In the genomic region with DNA sequence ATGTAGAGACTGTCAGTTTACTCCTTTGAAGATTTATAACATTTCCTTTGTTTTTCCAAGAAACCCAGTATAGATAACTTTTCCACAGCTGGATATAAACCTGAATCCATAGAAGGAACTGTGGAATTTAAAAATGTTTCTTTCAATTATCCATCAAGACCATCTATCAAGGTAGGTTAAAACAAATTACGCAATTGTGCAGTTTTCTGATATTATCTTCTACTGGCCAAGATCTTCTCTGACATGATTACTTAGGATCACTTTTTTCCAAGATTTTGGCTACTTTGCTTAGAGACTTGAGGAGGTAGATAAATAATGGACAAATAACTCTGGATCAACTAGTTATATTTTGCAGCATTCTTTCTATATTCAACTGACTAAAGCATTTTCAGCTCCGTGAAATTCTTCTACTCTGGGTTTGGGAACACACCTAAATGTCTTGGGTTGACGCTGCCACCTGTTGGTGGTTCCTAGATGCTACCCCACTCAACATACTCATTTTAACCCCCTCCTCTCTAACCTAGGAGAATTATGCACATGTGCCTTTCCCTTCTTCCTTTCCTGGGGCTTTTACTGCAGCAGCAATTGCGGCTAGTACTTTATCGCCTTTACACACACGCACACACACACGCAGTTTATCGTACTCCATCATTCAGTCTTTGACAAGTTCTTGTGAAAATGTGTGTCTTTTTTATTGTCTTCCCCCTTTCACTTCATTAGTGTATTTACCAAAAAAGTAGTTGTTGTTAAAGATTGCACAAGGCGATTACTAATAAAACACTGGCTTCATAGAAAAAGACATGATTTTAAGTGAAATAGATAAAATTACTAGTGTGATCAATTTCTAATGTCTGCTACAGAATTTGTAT, we compare ENCODE assay signal across 8 cellular contexts. TPM values are rescaled to one million over a fixed set of nuclear protein-coding genes. Genes with fewer than 3 reads are reported as not detected.
DNase-seq lines count a peak whose midpoint lies in the region; ATAC-seq and TF ChIP-seq lines count a peak whose summit lies in the region.

No MANE protein-coding gene starts in this region.

- H3K36me3 Mint-ChIP-seq in WTC11 (no peaks in the 10 kb centered on the region), neural crest cell (ENCODE audit: low read depth) (no peaks in the 10 kb centered on the region)

- H3K27ac Mint-ChIP-seq in WTC11 (no peak overlapping the region), neural crest cell (ENCODE audit: unreplicated experiment) (no peak overlapping the region)

- peaks cover 48% of the 10 kb centered on the region for H3K4me1 Mint-ChIP-seq in WTC11
- H3K4me1 Mint-ChIP-seq in neural crest cell = no peaks in the 10 kb centered on the region

- CTCF ChIA-PET in WTC11 (lab: Charles Lee) = interaction anchor here (0.6 to 1.1 kb wide), 8 partner anchors 13 to 934 kb away, joined by 3 to 5 read pairs (median 3); no protein-coding TSS in a partner anchor

- in situ Hi-C loops in KBM-7 (cut with MboI; ENCODE audit: low pct_unique_long_range_greater_than_20kb, low sequenced_read_pairs) = no loop called here

- intact Hi-C loops in sciatic nerve (cut with DNase I) = no loop called here

- 0 out of 2 replicates have a peak overlapping the region, but pooled peaks have one; percentile 5 for H3K4me3 Mint-ChIP-seq in WTC11
- no peak overlapping the region for H3K4me3 Mint-ChIP-seq in neural crest cell

- H3K27me3 Mint-ChIP-seq in WTC11 (ENCODE audit: low read depth) = peaks cover 60% of the 10 kb centered on the region
- peaks cover 6% of the 10 kb centered on the region for H3K27me3 Mint-ChIP-seq in neural crest cell (ENCODE audit: low read depth)

- TF ChIP-seq CTCF in WTC11 (IDR thresholded peaks at IDR 0.05) = peak; percentile 63; the same call in 1 of the 2 replicates
- TF ChIP-seq CTCF in neural crest cell (conservative IDR thresholded peaks at IDR 0.05) = peak; percentile 65

- ATAC-seq in WTC11 (peak; percentile 96), sciatic nerve (no peak), HG02759 (IDR thresholded peaks at IDR 0.05; ENCODE audit: unreplicated experiment) (no peak)

- POLR2A ChIA-PET in WTC11 (lab: Charles Lee) = no interaction called here

- peak; percentile 6 for DNase-seq in stimulated activated CD4-positive, alpha-beta T cell treated with anti-CD3 and anti-CD28 coated beads, Interleukin-15, amount 100 ng/mL, for 24 hours
- DNase-seq in stimulated activated CD4-positive, alpha-beta T cell treated with anti-CD3 and anti-CD28 coated beads, Interleukin-1b, Interleukin-23, amount 100 ng/mL, for 48 hours = no peak
- DNase-seq in KBM-7 = peak; percentile 69
- DNase-seq in WTC11 (ENCODE audit: low spot score) = peak; percentile 65
- DNase-seq in neural crest cell (ENCODE audit: low read depth, low spot score) = peak; percentile 22
- no peak for DNase-seq in sciatic nerve (ENCODE audit: low spot score)
- no peak for DNase-seq in activated CD4-positive, alpha-beta T cell treated with anti-CD3 and anti-CD28 coated beads, Interleukin-2, amount 50 U/mL, for 1 hour

- no peaks in the 10 kb centered on the region for H3K9me3 Mint-ChIP-seq in WTC11
- H3K9me3 Mint-ChIP-seq in neural crest cell = no peaks in the 10 kb centered on the region

TF ChIP-seq in WTC11, 78 proteins besides CTCF, POLR2A, EP300 and RAD21:
- TF ChIP-seq GRHL2 (CRISPR knock-in tag; IDR thresholded peaks at IDR 0.05; ENCODE audit: insufficient replicate concordance, severe bottlenecking) (no peak), RELA (CRISPR knock-in tag; IDR thresholded peaks at IDR 0.05; ENCODE audit: borderline replicate concordance) (no peak), HMGA2 (CRISPR knock-in tag; IDR thresholded peaks at IDR 0.05) (no peak), TEAD4 (CRISPR knock-in tag; IDR thresholded peaks at IDR 0.05) (no peak), ZBTB21 (CRISPR knock-in tag; IDR thresholded peaks at IDR 0.05; ENCODE audit: borderline replicate concordance) (no peak), JAZF1 (CRISPR knock-in tag; IDR thresholded peaks at IDR 0.05) (no peak), NFE2L1 (CRISPR knock-in tag; IDR thresholded peaks at IDR 0.05) (no peak), MYBL2 (CRISPR knock-in tag; IDR thresholded peaks at IDR 0.05) (no peak), ATF2 (CRISPR knock-in tag; IDR thresholded peaks at IDR 0.05; ENCODE audit: borderline replicate concordance, low read depth) (no peak), EMX1 (CRISPR knock-in tag; IDR thresholded peaks at IDR 0.05) (no peak), NR3C1 (CRISPR knock-in tag; conservative IDR thresholded peaks at IDR 0.05; ENCODE audit: low read depth) (no peak), JUN (CRISPR knock-in tag; IDR thresholded peaks at IDR 0.05) (no peak), GTF2I (CRISPR knock-in tag; conservative IDR thresholded peaks at IDR 0.05) (no peak), CREB1 (CRISPR knock-in tag; IDR thresholded peaks at IDR 0.05) (no peak)
- TF ChIP-seq, protein P1, sequence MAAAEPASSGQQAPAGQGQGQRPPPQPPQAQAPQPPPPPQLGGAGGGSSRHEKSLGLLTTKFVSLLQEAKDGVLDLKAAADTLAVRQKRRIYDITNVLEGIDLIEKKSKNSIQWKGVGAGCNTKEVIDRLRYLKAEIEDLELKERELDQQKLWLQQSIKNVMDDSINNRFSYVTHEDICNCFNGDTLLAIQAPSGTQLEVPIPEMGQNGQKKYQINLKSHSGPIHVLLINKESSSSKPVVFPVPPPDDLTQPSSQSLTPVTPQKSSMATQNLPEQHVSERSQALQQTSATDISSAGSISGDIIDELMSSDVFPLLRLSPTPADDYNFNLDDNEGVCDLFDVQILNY (CRISPR knock-in tag; IDR thresholded peaks at IDR 0.05) = no peak
- TF ChIP-seq, protein P2, sequence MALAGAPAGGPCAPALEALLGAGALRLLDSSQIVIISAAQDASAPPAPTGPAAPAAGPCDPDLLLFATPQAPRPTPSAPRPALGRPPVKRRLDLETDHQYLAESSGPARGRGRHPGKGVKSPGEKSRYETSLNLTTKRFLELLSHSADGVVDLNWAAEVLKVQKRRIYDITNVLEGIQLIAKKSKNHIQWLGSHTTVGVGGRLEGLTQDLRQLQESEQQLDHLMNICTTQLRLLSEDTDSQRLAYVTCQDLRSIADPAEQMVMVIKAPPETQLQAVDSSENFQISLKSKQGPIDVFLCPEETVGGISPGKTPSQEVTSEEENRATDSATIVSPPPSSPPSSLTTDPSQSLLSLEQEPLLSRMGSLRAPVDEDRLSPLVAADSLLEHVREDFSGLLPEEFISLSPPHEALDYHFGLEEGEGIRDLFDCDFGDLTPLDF (CRISPR knock-in tag; IDR thresholded peaks at IDR 0.05) = no peak

RNA-seq across cellular contexts. Expression of gene ABCB5, which starts 32.7 kb away (rescaled TPM):
- total RNA-seq in WTC11 (2021) = not detected in 3 replicates
- not detected in 2 replicates for total RNA-seq in neural crest cell
- total RNA-seq in sciatic nerve = 0.27 TPM

Comparison
In these comparisons a context has a peak if more than half of its experiments do, and no peak if none do; other contexts are left out.
1. DNase-seq: peak in stimulated activated CD4-positive, alpha-beta T cell treated with anti-CD3 and anti-CD28 coated beads, Interleukin-15, amount 100 ng/mL, for 24 hours (single experiment), KBM-7 (single experiment), WTC11 (single experiment) and neural crest cell (single experiment); none in stimulated activated CD4-positive, alpha-beta T cell treated with anti-CD3 and anti-CD28 coated beads, Interleukin-1b, Interleukin-23, amount 100 ng/mL, for 48 hours (single experiment), sciatic nerve (single experiment) and activated CD4-positive, alpha-beta T cell treated with anti-CD3 and anti-CD28 coated beads, Interleukin-2, amount 50 U/mL, for 1 hour (single experiment).